8 cellular contexts compared by ENCODE assay signal in genomic region chr3:111979689-111980025, GRCh38. TPM values are rescaled to one million over a fixed set of nuclear protein-coding genes. Genes with fewer than 3 reads are reported as not detected.
DNase-seq lines count a peak whose midpoint lies in the region; ATAC-seq and TF ChIP-seq lines count a peak whose summit lies in the region.

No MANE protein-coding gene starts in this region.

- DNase-seq in activated CD4-positive, CD25-positive, alpha-beta regulatory T cell (lab: John Stamatoyannopoulos, UW) = no peak
- DNase-seq in SJSA1 (ENCODE audit: low read depth in 1 of 2, low spot score in 2 of 2) = no peak
- DNase-seq in fibroblast of the aortic adventitia (ENCODE audit: low read depth) = no peak
- DNase-seq in head of caudate nucleus = no peak
- no peak for DNase-seq in SKM-1 treated with dmso at 0.1 percent for 144 hours (lab: John Stamatoyannopoulos, UW; ENCODE audit: unreplicated experiment)

- intact Hi-C loops in head of caudate nucleus (cut with DNase I) = loop anchor here (10.0 kb wide), 1 partner anchor 65 kb away; no protein-coding TSS in a partner anchor

- TF ChIP-seq CTCF in fibroblast of the aortic adventitia (IDR thresholded peaks at IDR 0.05; ENCODE audit: insufficient read depth, low read length) = no peak

- no peak overlapping the region for H3K9ac ChIP-seq in rectal smooth muscle tissue (ENCODE audit: low read length)

- H3K27ac ChIP-seq in SJSA1 = no peak overlapping the region
- H3K27ac ChIP-seq in rectal smooth muscle tissue (ENCODE audit: low read depth, low read length) = no peak overlapping the region

- peaks cover 16% of the 10 kb centered on the region for H3K36me3 ChIP-seq in SJSA1
- no peaks in the 10 kb centered on the region for H3K36me3 ChIP-seq in rectal smooth muscle tissue (ENCODE audit: control insufficient read depth, insufficient read depth, low read length)

- no peaks in the 10 kb centered on the region for H3K27me3 ChIP-seq in SJSA1 (replicated peaks)
- no peaks in the 10 kb centered on the region for H3K27me3 ChIP-seq in rectal smooth muscle tissue (ENCODE audit: control insufficient read depth, insufficient read depth, low read length)

- peak; percentile 13 to 21 for ATAC-seq in activated CD4-positive, CD25-positive, alpha-beta regulatory T cell treated with anti-CD3 and anti-CD28 coated beads, Interleukin-2, amount 50 U/mL, for 24 hours
- no peak for ATAC-seq in GM21825 (IDR thresholded peaks at IDR 0.05; ENCODE audit: unreplicated experiment)

- no peaks in the 10 kb centered on the region; the same call in 1 of the 2 replicates for H3K4me1 ChIP-seq in SJSA1 (replicated peaks)
- H3K4me1 ChIP-seq in rectal smooth muscle tissue (ENCODE audit: control insufficient read depth, insufficient read depth, low read length) = peaks cover 2% of the 10 kb centered on the region

- H3K9me3 ChIP-seq in SJSA1 (replicated peaks) = no peaks in the 10 kb centered on the region

- peak overlapping the region; percentile 77 for H3K4me3 ChIP-seq in SJSA1
- peak overlapping the region; percentile 85 for H3K4me3 ChIP-seq in fibroblast of the aortic adventitia (ENCODE audit: low read depth, low read length)
- peak overlapping the region; percentile 98 for H3K4me3 ChIP-seq in rectal smooth muscle tissue (ENCODE audit: low read length)

RNA-seq across cellular contexts. Expression of gene ABHD10, which starts 0.8 kb away (rescaled TPM):
- 23.1 and 33.7 TPM in 2 replicates for total RNA-seq in SJSA1 (2014; rRNA removed; shearing (Covaris generic))
- 12.2 and 35.1 TPM in 2 replicates for total RNA-seq in fibroblast of the aortic adventitia (ENCODE audit: low replicate concordance)

RNA-seq across cellular contexts. Expression of gene TAGLN3, which starts 19.1 kb away (rescaled TPM):
- total RNA-seq in SJSA1 (2014; rRNA removed; shearing (Covaris generic)) = not detected in 2 replicates
- not detected in 2 replicates for total RNA-seq in fibroblast of the aortic adventitia (ENCODE audit: low replicate concordance)

RNA-seq across cellular contexts. Expression of gene TMPRSS7, which starts 54.9 kb away (rescaled TPM):
- total RNA-seq in SJSA1 (2014; rRNA removed; shearing (Covaris generic)) = not detected in 2 replicates
- not detected in 2 replicates for total RNA-seq in fibroblast of the aortic adventitia (ENCODE audit: low replicate concordance)
